ENCODE assay signal across 23 cellular contexts in genomic region chr1:33407339-33407738, GRCh38. TPM values are rescaled to one million over a fixed set of nuclear protein-coding genes. Genes with fewer than 3 reads are reported as not detected.
A peak's percentile ranks its signal among the peaks of the same experiment; 100 is the strongest.
DNase-seq lines count a peak whose midpoint lies in the region; ATAC-seq, FAIRE-seq and TF ChIP-seq lines count a peak whose summit lies in the region.
"Had no signal": no experiment of that assay in that cellular context is flagged by ENCODE, and none has a peak within 500 bp of the region (broad histone marks: within the 10 kb centered on the region; RNA-seq: fewer than 3 reads in every experiment).

No MANE protein-coding gene starts in this region.

- H4K8ac ChIP-seq in mesenchymal stem cell (ENCODE audit: low read length) = no peak overlapping the region

- H3K27ac ChIP-seq in heart left ventricle = peak overlapping the region in 8 of 12 donors; percentile 31 to 81 (median 64)
- no peak overlapping the region for H3K27ac ChIP-seq in GM23248
- no peak overlapping the region for H3K27ac ChIP-seq in mesenchymal stem cell (ENCODE audit: low read length, poor library complexity, severe bottlenecking)
- H3K27ac ChIP-seq in gastrocnemius medialis = peak overlapping the region; percentile 70 to 78 (median 76)
- H3K27ac ChIP-seq: 22Rv1, A549, C4-2B had no signal

- no peak overlapping the region for H3K14ac ChIP-seq in mesenchymal stem cell (ENCODE audit: low read length in 2 of 2)

- no peak overlapping the region for H2BK120ac ChIP-seq in mesenchymal stem cell (ENCODE audit: low read depth, low read length)

- no peak for ATAC-seq in heart left ventricle
- ATAC-seq in Right ventricle myocardium inferior = no peak
- peak in 1 of 2 donors; percentile 6 for ATAC-seq in gastrocnemius medialis
- ATAC-seq in left colon = no peak
- ATAC-seq: A549, GM23338, HCT116 had no signal

- peaks cover 11% of the 10 kb centered on the region for H3K79me1 ChIP-seq in mesenchymal stem cell (replicated peaks; ENCODE audit: low read length, poor library complexity, severe bottlenecking)

- H2BK12ac ChIP-seq in mesenchymal stem cell (ENCODE audit: low read length in 2 of 2) = no peak overlapping the region

- intact Hi-C loops in heart left ventricle (cut with DNase I) = no loop called here
- intact Hi-C loops in Right ventricle myocardium inferior (cut with DNase I) = no loop called here
- intact Hi-C loops in gastrocnemius medialis (cut with DNase I; ENCODE audit: low total_unique reads) = no loop called here
- intact Hi-C loops in left colon (cut with DNase I, micrococcal nuclease) = no loop called here

- H3K4me3 ChIP-seq in heart left ventricle (no peak overlapping the region), GM23248 (no peak overlapping the region), mesenchymal stem cell (ENCODE audit: insufficient read depth in 1 of 2, low read depth in 1 of 2, low read length in 2 of 2) (no peak overlapping the region), gastrocnemius medialis (no peak overlapping the region)
- H3K4me3 ChIP-seq: A549, GM23338 had no signal

- no peak overlapping the region for H3K4ac ChIP-seq in mesenchymal stem cell (ENCODE audit: low read depth in 1 of 2, low read length in 2 of 2)

- no peak overlapping the region for H2AK5ac ChIP-seq in mesenchymal stem cell (ENCODE audit: low read length, severe bottlenecking)

- H3K9me3 ChIP-seq in heart left ventricle (peaks cover 0 to 7% (median 0%) of the 10 kb centered on the region in 12 donors), GM23248 (ENCODE audit: low read depth) (no peaks in the 10 kb centered on the region), mesenchymal stem cell (ENCODE audit: control insufficient read depth, low read length) (peaks cover 8% of the 10 kb centered on the region), gastrocnemius medialis (no peaks in the 10 kb centered on the region)
- H3K9me3 ChIP-seq: A549, Caco-2 had no signal

- H3K9ac ChIP-seq in GM23248 = no peak overlapping the region
- H3K9ac ChIP-seq in mesenchymal stem cell (ENCODE audit: low read length) = peak overlapping the region; percentile 25

- in situ Hi-C loops in GM23248 (cut with MboI) (no loop called here), gastrocnemius medialis (cut with MboI; ENCODE audit: low sequenced_read_pairs in 4 of 4) (no loop called here)

- H3K18ac ChIP-seq in mesenchymal stem cell (ENCODE audit: low read depth in 1 of 2, low read length in 2 of 2) = no peak overlapping the region

- no peak overlapping the region for H3K23ac ChIP-seq in mesenchymal stem cell (ENCODE audit: low read length in 2 of 2)

- H4K91ac ChIP-seq in mesenchymal stem cell (ENCODE audit: low read length) = no peak overlapping the region

- peak overlapping the region; percentile 41 for H3K4me2 ChIP-seq in GM23248 (ENCODE audit: unreplicated experiment)
- no peak overlapping the region for H3K4me2 ChIP-seq in mesenchymal stem cell (ENCODE audit: low read length, poor library complexity, severe bottlenecking)
- H3K4me2 ChIP-seq: A549, GM23338 had no signal

- H3K4me1 ChIP-seq in heart left ventricle = peaks cover 0 to 38% (median 17%) of the 10 kb centered on the region in 12 donors
- peaks cover 26% of the 10 kb centered on the region for H3K4me1 ChIP-seq in GM23248 (ENCODE audit: insufficient read depth)
- no peaks in the 10 kb centered on the region for H3K4me1 ChIP-seq in mesenchymal stem cell (ENCODE audit: control insufficient read depth, insufficient read depth, low read depth, low read length)
- peaks cover 25 to 33% of the 10 kb centered on the region in 2 donors for H3K4me1 ChIP-seq in gastrocnemius medialis
- H3K4me1 ChIP-seq: A549, Caco-2 had no signal

- peaks cover 14% of the 10 kb centered on the region for H3K79me2 ChIP-seq in GM23248 (ENCODE audit: insufficient read depth)

- H2BK15ac ChIP-seq in mesenchymal stem cell (ENCODE audit: low read depth, poor library complexity, severe bottlenecking) = no peak overlapping the region

- H3K27me3 ChIP-seq in heart left ventricle (no peaks in the 10 kb centered on the region), GM23248 (replicated peaks; ENCODE audit: insufficient read depth) (no peaks in the 10 kb centered on the region), mesenchymal stem cell (ENCODE audit: control insufficient read depth in 1 of 2, insufficient read depth in 1 of 2, low read length in 2 of 2) (no peaks in the 10 kb centered on the region), gastrocnemius medialis (no peaks in the 10 kb centered on the region)

- no peaks in the 10 kb centered on the region for H3K9me2 ChIP-seq in GM23248 (ENCODE audit: insufficient read depth)

- H3F3A ChIP-seq in GM23248 (ENCODE audit: insufficient read depth) = peaks cover 16% of the 10 kb centered on the region

- no peaks in the 10 kb centered on the region for H3K36me3 ChIP-seq in heart left ventricle
- no peaks in the 10 kb centered on the region for H3K36me3 ChIP-seq in GM23248 (ENCODE audit: low read depth)
- H3K36me3 ChIP-seq in mesenchymal stem cell (ENCODE audit: control insufficient read depth in 1 of 2, insufficient read depth in 2 of 2, low read depth in 1 of 2, low read length in 2 of 2) = peaks cover 0 to 14% of the 10 kb centered on the region in 2 experiments
- H3K36me3 ChIP-seq in gastrocnemius medialis = no peaks in the 10 kb centered on the region

- no peak for TF ChIP-seq POLR2A in heart left ventricle (IDR thresholded peaks at IDR 0.05)
- TF ChIP-seq POLR2A in gastrocnemius medialis (IDR thresholded peaks at IDR 0.05) = no peak

- no peak for DNase-seq in heart left ventricle
- no peak for DNase-seq in Right ventricle myocardium inferior (ENCODE audit: missing footprints)
- no peak for DNase-seq in GM23248
- DNase-seq in mesenchymal stem cell = no peak
- no peak for DNase-seq in gastrocnemius medialis
- no peak for DNase-seq in left colon
- no peak for DNase-seq in urothelium cell line (ENCODE audit: low spot score)
- no peak for DNase-seq in activated CD8-positive, alpha-beta memory T cell treated with anti-CD3 and anti-CD28 coated beads for 24 hours
- DNase-seq: AML-193; Caco-2; CD4-positive, alpha-beta T cell; DMS153; DMS79; GF-D8; H7; HFFc6 had no signal

- no peaks in the 10 kb centered on the region for H4K20me1 ChIP-seq in GM23248 (ENCODE audit: insufficient read depth)

- no peak for FAIRE-seq in urothelium cell line (lab: Jason Lieb, UNC)
- FAIRE-seq: A549, D721Med, GM19239 had no signal

- H2BK5ac ChIP-seq in mesenchymal stem cell (ENCODE audit: low read depth, low read length, poor library complexity, severe bottlenecking) = no peak overlapping the region

- TF ChIP-seq CTCF in heart left ventricle (IDR thresholded peaks at IDR 0.05) (no peak), gastrocnemius medialis (IDR thresholded peaks at IDR 0.05 in 4 of 5, conservative IDR thresholded peaks at IDR 0.05 in 1 of 5) (no peak)

- H2AFZ ChIP-seq in GM23248 = no peak overlapping the region
- H2AFZ ChIP-seq in mesenchymal stem cell (ENCODE audit: low read depth, low read length) = no peak overlapping the region
- H2AFZ ChIP-seq: GM23338 had no signal

RNA-seq across cellular contexts. Expression of gene PHC2, which starts 23.6 kb away (rescaled TPM):
- total RNA-seq in heart left ventricle (100 to 1,000 TPM in 4 of 9 donors, 10 to 100 TPM in 5; 86.5 to 194 (median 99.4) TPM), Right ventricle myocardium inferior (102 TPM), gastrocnemius medialis (100 to 1,000 TPM; 318 to 516 (median 364) TPM), left colon (10 to 100 TPM; 48.7 to 59.4 TPM)
- polyA plus RNA-seq in heart left ventricle (100 to 1,000 TPM in 1 of 2 donors, 10 to 100 TPM in 1; 79.7 to 118 TPM), GM23248 (2016; fragmentation: Nextera tagmentation; extraction: Ambion mirVana) (15.1 and 15.4 TPM in 2 replicates)
- 74.7 and 82.2 TPM in 2 replicates for total RNA-seq in GM23248 (2014; rRNA removed; shearing (Covaris generic))
- 114 TPM for polyA plus RNA-seq in mesenchymal stem cell (2013, experiment 1 of 2)
- polyA plus RNA-seq in mesenchymal stem cell (2013, experiment 2 of 2) = 112 TPM

Comparison
In these comparisons a context has a peak if more than half of its experiments do, and no peak if none do; other contexts are left out.
1. H3K27ac ChIP-seq: peak in heart left ventricle (8 of 12) and gastrocnemius medialis (4 of 4); none in GM23248 (single experiment) and mesenchymal stem cell (single experiment).